Comparison of ENCODE assay signal across 1 cellular context in the genomic region with DNA sequence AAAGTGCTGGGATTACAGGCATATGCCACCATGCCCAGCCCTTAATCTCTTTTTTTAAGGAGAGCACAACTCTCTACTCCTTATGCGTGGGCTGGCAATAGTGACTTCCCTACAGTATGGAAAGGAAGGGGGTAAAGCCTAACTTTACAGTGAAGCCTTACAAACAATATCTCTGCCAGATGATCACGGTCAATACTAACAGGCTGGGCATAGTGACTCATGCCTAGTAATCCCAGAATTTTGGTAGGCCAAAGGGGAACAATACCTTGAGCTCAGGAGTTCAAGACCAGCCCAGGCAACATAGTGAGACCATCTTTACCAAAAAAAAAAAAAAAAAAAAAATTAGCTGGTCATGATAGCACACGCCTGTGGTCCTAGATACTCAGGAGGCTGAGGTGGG.
TF ChIP-seq lines count a peak whose summit lies in the region.

No MANE protein-coding gene starts in this region.

TF ChIP-seq in HEK293, 187 proteins besides CTCF, POLR2A, EP300 and RAD21:
- TF ChIP-seq ZNF76 (tag by site-specific recombination; IDR thresholded peaks at IDR 0.05; ENCODE audit: borderline replicate concordance, low read depth), result no peak
- TF ChIP-seq, protein P1, sequence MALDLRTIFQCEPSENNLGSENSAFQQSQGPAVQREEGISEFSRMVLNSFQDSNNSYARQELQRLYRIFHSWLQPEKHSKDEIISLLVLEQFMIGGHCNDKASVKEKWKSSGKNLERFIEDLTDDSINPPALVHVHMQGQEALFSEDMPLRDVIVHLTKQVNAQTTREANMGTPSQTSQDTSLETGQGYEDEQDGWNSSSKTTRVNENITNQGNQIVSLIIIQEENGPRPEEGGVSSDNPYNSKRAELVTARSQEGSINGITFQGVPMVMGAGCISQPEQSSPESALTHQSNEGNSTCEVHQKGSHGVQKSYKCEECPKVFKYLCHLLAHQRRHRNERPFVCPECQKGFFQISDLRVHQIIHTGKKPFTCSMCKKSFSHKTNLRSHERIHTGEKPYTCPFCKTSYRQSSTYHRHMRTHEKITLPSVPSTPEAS (tag by site-specific recombination; IDR thresholded peaks at IDR 0.05), result no peak
- TF ChIP-seq ZNF549 (tag by site-specific recombination; IDR thresholded peaks at IDR 0.05), result no peak
- TF ChIP-seq, protein P2, sequence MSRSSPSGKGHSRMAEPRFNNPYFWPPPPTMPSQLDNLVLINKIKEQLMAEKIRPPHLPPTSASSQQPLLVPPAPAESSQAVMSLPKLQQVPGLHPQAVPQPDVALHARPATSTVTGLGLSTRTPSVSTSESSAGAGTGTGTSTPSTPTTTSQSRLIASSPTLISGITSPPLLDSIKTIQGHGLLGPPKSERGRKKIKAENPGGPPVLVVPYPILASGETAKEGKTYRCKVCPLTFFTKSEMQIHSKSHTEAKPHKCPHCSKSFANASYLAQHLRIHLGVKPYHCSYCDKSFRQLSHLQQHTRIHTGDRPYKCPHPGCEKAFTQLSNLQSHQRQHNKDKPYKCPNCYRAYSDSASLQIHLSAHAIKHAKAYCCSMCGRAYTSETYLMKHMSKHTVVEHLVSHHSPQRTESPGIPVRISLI (tag by site-specific recombination; IDR thresholded peaks at IDR 0.05), result 0 out of 2 replicates have a peak, but pooled peaks have one; percentile 57
- TF ChIP-seq, protein P3, sequence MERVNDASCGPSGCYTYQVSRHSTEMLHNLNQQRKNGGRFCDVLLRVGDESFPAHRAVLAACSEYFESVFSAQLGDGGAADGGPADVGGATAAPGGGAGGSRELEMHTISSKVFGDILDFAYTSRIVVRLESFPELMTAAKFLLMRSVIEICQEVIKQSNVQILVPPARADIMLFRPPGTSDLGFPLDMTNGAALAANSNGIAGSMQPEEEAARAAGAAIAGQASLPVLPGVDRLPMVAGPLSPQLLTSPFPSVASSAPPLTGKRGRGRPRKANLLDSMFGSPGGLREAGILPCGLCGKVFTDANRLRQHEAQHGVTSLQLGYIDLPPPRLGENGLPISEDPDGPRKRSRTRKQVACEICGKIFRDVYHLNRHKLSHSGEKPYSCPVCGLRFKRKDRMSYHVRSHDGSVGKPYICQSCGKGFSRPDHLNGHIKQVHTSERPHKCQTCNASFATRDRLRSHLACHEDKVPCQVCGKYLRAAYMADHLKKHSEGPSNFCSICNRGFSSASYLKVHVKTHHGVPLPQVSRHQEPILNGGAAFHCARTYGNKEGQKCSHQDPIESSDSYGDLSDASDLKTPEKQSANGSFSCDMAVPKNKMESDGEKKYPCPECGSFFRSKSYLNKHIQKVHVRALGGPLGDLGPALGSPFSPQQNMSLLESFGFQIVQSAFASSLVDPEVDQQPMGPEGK (tag by site-specific recombination; IDR thresholded peaks at IDR 0.05), result no peak
- TF ChIP-seq ZFP3 (tag by site-specific recombination; IDR thresholded peaks at IDR 0.05; ENCODE audit: low read depth), result no peak
- no peak for TF ChIP-seq GFI1B (tag by site-specific recombination; IDR thresholded peaks at IDR 0.05)
- TF ChIP-seq, protein P4, sequence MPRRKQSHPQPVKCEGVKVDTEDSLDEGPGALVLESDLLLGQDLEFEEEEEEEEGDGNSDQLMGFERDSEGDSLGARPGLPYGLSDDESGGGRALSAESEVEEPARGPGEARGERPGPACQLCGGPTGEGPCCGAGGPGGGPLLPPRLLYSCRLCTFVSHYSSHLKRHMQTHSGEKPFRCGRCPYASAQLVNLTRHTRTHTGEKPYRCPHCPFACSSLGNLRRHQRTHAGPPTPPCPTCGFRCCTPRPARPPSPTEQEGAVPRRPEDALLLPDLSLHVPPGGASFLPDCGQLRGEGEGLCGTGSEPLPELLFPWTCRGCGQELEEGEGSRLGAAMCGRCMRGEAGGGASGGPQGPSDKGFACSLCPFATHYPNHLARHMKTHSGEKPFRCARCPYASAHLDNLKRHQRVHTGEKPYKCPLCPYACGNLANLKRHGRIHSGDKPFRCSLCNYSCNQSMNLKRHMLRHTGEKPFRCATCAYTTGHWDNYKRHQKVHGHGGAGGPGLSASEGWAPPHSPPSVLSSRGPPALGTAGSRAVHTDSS (tag by site-specific recombination; IDR thresholded peaks at IDR 0.05), result no peak
